1 cellular context compared by ENCODE assay signal in genomic region chr11:116263020-116263419, GRCh38.
TF ChIP-seq lines count a peak whose summit lies in the region.

No MANE protein-coding gene starts in this region.

TF ChIP-seq in H1, 55 proteins besides CTCF, POLR2A, EP300 and RAD21 (continued from another document):
- TF ChIP-seq USF2 (IDR thresholded peaks at IDR 0.05; ENCODE audit: low read length) (no peak), EZH2 (IDR thresholded peaks at IDR 0.05; ENCODE audit: low read depth, low read length, severe bottlenecking) (no peak), RBBP5 (IDR thresholded peaks at IDR 0.05; ENCODE audit: borderline replicate concordance, low read depth, low read length) (no peak), ATF3 (IDR thresholded peaks at IDR 0.05; ENCODE audit: insufficient read depth, low read depth, low read length) (no peak), KDM1A (IDR thresholded peaks at IDR 0.05; ENCODE audit: borderline replicate concordance, low read length) (no peak), CHD7 (IDR thresholded peaks at IDR 0.05; ENCODE audit: insufficient replicate concordance, low read length) (no peak), FOSL1 (IDR thresholded peaks at IDR 0.05; ENCODE audit: insufficient read depth, low read depth, low read length) (no peak), EGR1 (IDR thresholded peaks at IDR 0.05; ENCODE audit: borderline replicate concordance, low read depth, low read length) (no peak), GTF2F1 (IDR thresholded peaks at IDR 0.05; ENCODE audit: borderline replicate concordance, low read depth, low read length) (no peak), POU5F1 (IDR thresholded peaks at IDR 0.05; ENCODE audit: low read depth, low read length) (no peak), BCL11A (IDR thresholded peaks at IDR 0.05; ENCODE audit: low read depth in 2 of 2, low read length in 2 of 2) (no peak), NRF1 (IDR thresholded peaks at IDR 0.05; ENCODE audit: low read depth, low read length) (no peak), KDM5A (IDR thresholded peaks at IDR 0.05; ENCODE audit: low read length) (no peak)
